ENCODE assay signal across 1 cellular context in genomic region chr12:68364893-68365725, GRCh38.
TF ChIP-seq lines count a peak whose summit lies in the region.

No MANE protein-coding gene starts in this region.

TF ChIP-seq in K562, 482 proteins besides CTCF, POLR2A, EP300 and RAD21 (continued from another document and continues in another):
- TF ChIP-seq SREBF2 (CRISPR knock-in tag; IDR thresholded peaks at IDR 0.05) (no peak), BACH1 (tag; IDR thresholded peaks at IDR 0.05) (peak; percentile 27; the same call in 1 of the 2 replicates), ZBTB11 (CRISPR knock-in tag; IDR thresholded peaks at IDR 0.05) (peak in 2 of 3 experiments; percentile 11 to 51; a peak in 3 of 6 replicates), SOX6 (IDR thresholded peaks at IDR 0.05) (peak; percentile 51), ZNF518B (CRISPR knock-in tag; IDR thresholded peaks at IDR 0.05) (no peak), CCAR2 (IDR thresholded peaks at IDR 0.05; ENCODE audit: low read depth, low read length) (no peak), E2F3 (CRISPR knock-in tag; IDR thresholded peaks at IDR 0.05) (no peak), FOXM1 (IDR thresholded peaks at IDR 0.05; ENCODE audit: low read depth) (no peak; the same call in 1 of the 2 replicates), FOXM1 (CRISPR knock-in tag; IDR thresholded peaks at IDR 0.05; ENCODE audit: low read depth) (no peak), BRD4 (IDR thresholded peaks at IDR 0.05) (no peak; the same call in 1 of the 2 replicates), ZNF512 (tag; IDR thresholded peaks at IDR 0.05) (no peak), SREBF1 (IDR thresholded peaks at IDR 0.05; ENCODE audit: borderline replicate concordance, low read depth, low read length) (no peak), ZNF124 (CRISPR knock-in tag; IDR thresholded peaks at IDR 0.05) (no peak), SMAD4 (CRISPR knock-in tag; conservative IDR thresholded peaks at IDR 0.05) (peak; percentile 86), ZNF408 (CRISPR knock-in tag; IDR thresholded peaks at IDR 0.05; ENCODE audit: low read depth) (no peak), SNAPC5 (CRISPR knock-in tag; IDR thresholded peaks at IDR 0.05) (no peak), ZNF398 (CRISPR knock-in tag; IDR thresholded peaks at IDR 0.05) (no peak), NR3C1 (CRISPR knock-in tag; IDR thresholded peaks at IDR 0.05) (no peak), LEF1 (IDR thresholded peaks at IDR 0.05) (peak; percentile 77), ZFX (CRISPR knock-in tag; IDR thresholded peaks at IDR 0.05) (peak; percentile 95), ZEB2 (IDR thresholded peaks at IDR 0.05) (no peak; the same call in 1 of the 2 replicates), SMAD2 (IDR thresholded peaks at IDR 0.05; ENCODE audit: low read depth, low read length) (no peak), ZNF143 (CRISPR knock-in tag; IDR thresholded peaks at IDR 0.05) (no peak), TSC22D4 (tag; IDR thresholded peaks at IDR 0.05) (no peak), BCOR (IDR thresholded peaks at IDR 0.05) (peak; percentile 24; the same call in 1 of the 2 replicates), ZNF444 (CRISPR knock-in tag; IDR thresholded peaks at IDR 0.05) (no peak), ZNF174 (CRISPR knock-in tag; IDR thresholded peaks at IDR 0.05) (no peak), RCOR1 (IDR thresholded peaks at IDR 0.05; ENCODE audit: borderline replicate concordance in 1 of 2, low read depth in 2 of 2, low read length in 2 of 2) (peak; percentile 29 to 55; a peak in 3 of 4 replicates), ZNF583 (CRISPR knock-in tag; IDR thresholded peaks at IDR 0.05) (peak; percentile 81), ZNF740 (CRISPR knock-in tag; IDR thresholded peaks at IDR 0.05) (0 out of 2 replicates have a peak, but pooled peaks have one; percentile 37), ZNF740 (tag; IDR thresholded peaks at IDR 0.05) (no peak), FOXJ3 (CRISPR knock-in tag; IDR thresholded peaks at IDR 0.05) (0 out of 2 replicates have a peak, but pooled peaks have one; percentile 37), HMBOX1 (IDR thresholded peaks at IDR 0.05) (peak; percentile 98), CXXC5 (CRISPR knock-in tag; IDR thresholded peaks at IDR 0.05) (peak; percentile 77), SAFB (IDR thresholded peaks at IDR 0.05; ENCODE audit: borderline replicate concordance, low read depth, low read length) (no peak), STAT5A (IDR thresholded peaks at IDR 0.05; ENCODE audit: borderline replicate concordance, low read length) (no peak), ZNF609 (CRISPR knock-in tag; IDR thresholded peaks at IDR 0.05; ENCODE audit: borderline replicate concordance) (no peak), NEUROD1 (IDR thresholded peaks at IDR 0.05; ENCODE audit: borderline replicate concordance, low read depth, low read length, partially characterized antibody) (no peak), HDAC3 (IDR thresholded peaks at IDR 0.05; ENCODE audit: borderline replicate concordance, partially characterized antibody) (peak; percentile 36), MTA3 (IDR thresholded peaks at IDR 0.05; ENCODE audit: borderline replicate concordance) (peak; percentile 81; the same call in 1 of the 2 replicates), ARID2 (IDR thresholded peaks at IDR 0.05) (no peak), ZNF41 (CRISPR knock-in tag; conservative IDR thresholded peaks at IDR 0.05) (no peak), U2AF1 (optimal IDR thresholded peaks at IDR 0.05; ENCODE audit: low read depth, low read length) (no peak), NR2C1 (IDR thresholded peaks at IDR 0.05) (no peak), NR2C1 (tag; IDR thresholded peaks at IDR 0.05) (0 out of 2 replicates have a peak, but pooled peaks have one; percentile 34), CEBPB (tag; IDR thresholded peaks at IDR 0.05) (peak; percentile 97), SMARCA5 (IDR thresholded peaks at IDR 0.05) (no peak), CREB3L1 (IDR thresholded peaks at IDR 0.05; ENCODE audit: borderline replicate concordance, low read depth) (0 out of 2 replicates have a peak, but pooled peaks have one; percentile 67), CHCHD3 (CRISPR knock-in tag; IDR thresholded peaks at IDR 0.05) (no peak), ZNF217 (CRISPR knock-in tag; IDR thresholded peaks at IDR 0.05) (no peak)
